ENCODE assay signal across 22 cellular contexts in the genomic region with DNA sequence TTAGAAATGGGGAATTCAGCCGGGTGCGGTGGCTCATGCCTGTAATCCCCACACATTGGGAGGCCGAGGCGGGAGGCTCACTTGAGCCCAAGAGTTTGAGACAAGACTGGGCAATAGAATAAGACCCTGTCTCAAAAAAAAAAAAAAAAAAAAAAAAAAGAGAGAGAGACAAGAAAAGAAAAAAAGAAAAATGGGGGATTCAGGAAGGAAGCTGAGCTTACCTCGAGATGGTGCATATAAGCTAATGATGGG. TPM values are rescaled to one million over a fixed set of nuclear protein-coding genes. Genes with fewer than 3 reads are reported as not detected.
A peak's percentile ranks its signal among the peaks of the same experiment; 100 is the strongest.
DNase-seq lines count a peak whose midpoint lies in the region; ATAC-seq and TF ChIP-seq lines count a peak whose summit lies in the region.
"Had no signal": no experiment of that assay in that cellular context is flagged by ENCODE, and none has a peak within 500 bp of the region (broad histone marks: within the 10 kb centered on the region; RNA-seq: fewer than 3 reads in every experiment).

No MANE protein-coding gene starts in this region.

- H3K4me1 Mint-ChIP-seq in T-helper 1 cell treated with Interleukin-12 subunit alpha and Interleukin-12 subunit beta and Interleukin-4 antibody, amounts not matched to agents 30 μg/mL and 1 μg/mL, for 36 hours (ENCODE audit: low read depth), result peaks cover 35% of the 10 kb centered on the region
- peaks cover 29% of the 10 kb centered on the region for H3K4me1 Mint-ChIP-seq in activated naive CD8-positive, alpha-beta T cell (ENCODE audit: low read depth)
- H3K4me1 Mint-ChIP-seq in naive thymus-derived CD4-positive, alpha-beta T cell, result peaks cover 17 to 47% (median 33%) of the 10 kb centered on the region in 7 donors
- H3K4me1 Mint-ChIP-seq: nephron had no signal

- H3K27ac ChIP-seq in naive thymus-derived CD4-positive, alpha-beta T cell (ENCODE audit: low read depth, low read length), result peak overlapping the region; percentile 67
- H3K27ac ChIP-seq: SK-N-MC had no signal

- POLR2A ChIA-PET in naive thymus-derived CD4-positive, alpha-beta T cell (lab: Charles Lee), result no interaction called here

- no peaks in the 10 kb centered on the region for H3K9me3 ChIP-seq in naive thymus-derived CD4-positive, alpha-beta T cell (ENCODE audit: control insufficient read depth in 2 of 3, low read length in 3 of 3)

- peak overlapping the region; percentile 82 for H3K4me3 Mint-ChIP-seq in T-helper 1 cell treated with Interleukin-12 subunit alpha and Interleukin-12 subunit beta and Interleukin-4 antibody, amounts not matched to agents 30 μg/mL and 1 μg/mL, for 36 hours
- H3K4me3 Mint-ChIP-seq in activated naive CD8-positive, alpha-beta T cell, result peak overlapping the region; percentile 83
- H3K4me3 Mint-ChIP-seq in naive thymus-derived CD4-positive, alpha-beta T cell, result peak overlapping the region in 9 of 10 donors; percentile 3 to 91 (median 76)
- H3K4me3 Mint-ChIP-seq: nephron, type B pancreatic cell had no signal

- H3K4me3 ChIP-seq in GM06990 (replicated peaks; ENCODE audit: low read depth, low read length), result peak overlapping the region; percentile 48
- H3K4me3 ChIP-seq in naive thymus-derived CD4-positive, alpha-beta T cell (ENCODE audit: low read length), result peak overlapping the region; percentile 34
- H3K4me3 ChIP-seq: lung, SK-N-MC had no signal

- intact Hi-C loops in naive thymus-derived CD4-positive, alpha-beta T cell (cut with micrococcal nuclease), result no loop called here

- H3K4me1 ChIP-seq in naive thymus-derived CD4-positive, alpha-beta T cell (ENCODE audit: control insufficient read depth in 2 of 2, insufficient read depth in 2 of 2, low read length in 2 of 2), result peaks cover 3 to 21% of the 10 kb centered on the region in 2 donors

- TF ChIP-seq CTCF in GM06990 (IDR thresholded peaks at IDR 0.05; ENCODE audit: insufficient read depth, low read length, poor library complexity, severe bottlenecking), result no peak

- ATAC-seq in naive thymus-derived CD4-positive, alpha-beta T cell, result no peak
- ATAC-seq in HG02759 (IDR thresholded peaks at IDR 0.05; ENCODE audit: unreplicated experiment), result no peak
- ATAC-seq in GM18870 (IDR thresholded peaks at IDR 0.05; ENCODE audit: unreplicated experiment), result no peak
- ATAC-seq: HCT116 had no signal

- H3K27me3 Mint-ChIP-seq in T-helper 1 cell treated with Interleukin-12 subunit alpha and Interleukin-12 subunit beta and Interleukin-4 antibody, amounts not matched to agents 30 μg/mL and 1 μg/mL, for 36 hours (ENCODE audit: low read depth), result no peaks in the 10 kb centered on the region
- H3K27me3 Mint-ChIP-seq in activated naive CD8-positive, alpha-beta T cell, result no peaks in the 10 kb centered on the region
- no peaks in the 10 kb centered on the region for H3K27me3 Mint-ChIP-seq in naive thymus-derived CD4-positive, alpha-beta T cell

- no peaks in the 10 kb centered on the region for H3K36me3 ChIP-seq in GM06990 (ENCODE audit: control insufficient read depth, insufficient read depth, low read length)
- no peaks in the 10 kb centered on the region for H3K36me3 ChIP-seq in naive thymus-derived CD4-positive, alpha-beta T cell (ENCODE audit: control insufficient read depth in 2 of 3, insufficient read depth in 3 of 3, low read length in 3 of 3)

- no peaks in the 10 kb centered on the region for H3K9me3 Mint-ChIP-seq in T-helper 1 cell treated with Interleukin-12 subunit alpha and Interleukin-12 subunit beta and Interleukin-4 antibody, amounts not matched to agents 30 μg/mL and 1 μg/mL, for 36 hours
- no peaks in the 10 kb centered on the region for H3K9me3 Mint-ChIP-seq in activated naive CD8-positive, alpha-beta T cell (ENCODE audit: low read depth)
- H3K9me3 Mint-ChIP-seq in naive thymus-derived CD4-positive, alpha-beta T cell, result peaks cover 0 to 2% (median 0%) of the 10 kb centered on the region in 11 donors

- CTCF ChIA-PET in naive thymus-derived CD4-positive, alpha-beta T cell (lab: Charles Lee), result no interaction called here

- peaks cover 2% of the 10 kb centered on the region for H3K36me3 Mint-ChIP-seq in T-helper 1 cell treated with Interleukin-12 subunit alpha and Interleukin-12 subunit beta and Interleukin-4 antibody, amounts not matched to agents 30 μg/mL and 1 μg/mL, for 36 hours (ENCODE audit: low read depth)
- no peaks in the 10 kb centered on the region for H3K36me3 Mint-ChIP-seq in activated naive CD8-positive, alpha-beta T cell
- peaks cover 0 to 5% (median 0%) of the 10 kb centered on the region in 5 donors for H3K36me3 Mint-ChIP-seq in naive thymus-derived CD4-positive, alpha-beta T cell
- H3K36me3 Mint-ChIP-seq: type B pancreatic cell had no signal

- H3K27me3 ChIP-seq in GM06990 (replicated peaks; ENCODE audit: control insufficient read depth, insufficient read depth, low read length), result no peaks in the 10 kb centered on the region
- H3K27me3 ChIP-seq in naive thymus-derived CD4-positive, alpha-beta T cell (ENCODE audit: control insufficient read depth in 2 of 2, insufficient read depth in 2 of 2, low read length in 2 of 2), result no peaks in the 10 kb centered on the region

- DNase-seq in T-helper 1 cell, result no peak
- no peak for DNase-seq in GM06990 (ENCODE audit: extremely low read depth, insufficient read length)
- DNase-seq in naive thymus-derived CD4-positive, alpha-beta T cell, result no peak
- DNase-seq in KG1 (lab: John Stamatoyannopoulos, UW), result no peak
- DNase-seq: 8988T; activated CD4-positive, alpha-beta T cell treated with anti-CD3 and anti-CD28 coated beads, Interleukin-2, amount 50 U/mL, for 4 hours; C1 segment of cervical spinal cord; DMS153; NCI-H1417; NCI-H2171 treated with DMSO at 0.1 percent for 48 hours; NCI-H774; retina; stimulated activated naive CD4-positive, alpha-beta T cell treated with Interleukin-2 at 50 U/mL for 16 hours had no signal

- peak overlapping the region; percentile 88 for H3K27ac Mint-ChIP-seq in T-helper 1 cell treated with Interleukin-12 subunit alpha and Interleukin-12 subunit beta and Interleukin-4 antibody, amounts not matched to agents 30 μg/mL and 1 μg/mL, for 36 hours
- peak overlapping the region; percentile 92 for H3K27ac Mint-ChIP-seq in activated naive CD8-positive, alpha-beta T cell
- H3K27ac Mint-ChIP-seq in naive thymus-derived CD4-positive, alpha-beta T cell, result peak overlapping the region in 7 of 9 donors; percentile 27 to 99 (median 90)
- H3K27ac Mint-ChIP-seq: nephron, type B pancreatic cell had no signal

RNA-seq across cellular contexts. Expression of a gene that starts 57.6 kb away (rescaled TPM):
- 100 to 1,000 TPM in 1 of 5 experiments, 10 to 100 TPM in 4; 53.9 to 180 (median 59.2) TPM for total RNA-seq in naive thymus-derived CD4-positive, alpha-beta T cell
- 10 to 100 TPM; 38.8 to 43.9 TPM for polyA plus RNA-seq in naive thymus-derived CD4-positive, alpha-beta T cell
